In genomic region chr14:35215110-35215872, GRCh38 we compare ENCODE assay signal across 8 cellular contexts.
A peak's percentile ranks its signal among the peaks of the same experiment; 100 is the strongest.
DNase-seq lines count a peak whose midpoint lies in the region; ATAC-seq, FAIRE-seq and TF ChIP-seq lines count a peak whose summit lies in the region.

No MANE protein-coding gene starts in this region.

- H3K27me3 Mint-ChIP-seq in activated CD8-positive, alpha-beta memory T cell treated with anti-CD3 and anti-CD28 coated beads, Interleukin-2, amount 10 ng/mL, durations not matched to agents 7 days and 5 days, result no peaks in the 10 kb centered on the region

- ATAC-seq in activated CD8-positive, alpha-beta memory T cell treated with anti-CD3 and anti-CD28 coated beads, Interleukin-2, amount 10 ng/mL, durations not matched to agents 7 days and 5 days, result peak; percentile 55
- no peak for ATAC-seq in HG02981 (IDR thresholded peaks at IDR 0.05; ENCODE audit: unreplicated experiment)

- no peak overlapping the region for H3K4me3 Mint-ChIP-seq in activated CD8-positive, alpha-beta memory T cell treated with anti-CD3 and anti-CD28 coated beads, Interleukin-2, amount 10 ng/mL, durations not matched to agents 7 days and 5 days

- CTCF ChIA-PET in activated CD8-positive, alpha-beta memory T cell treated with anti-CD3 and anti-CD28 coated beads, Interleukin-2, amount 10 ng/mL, durations not matched to agents 7 days and 5 days (lab: Charles Lee), result interaction anchor here (0.6 to 3.1 kb wide), 18 partner anchors 10 to 223 kb away, joined by 3 to 22 read pairs (median 4); partner anchors contain the start of gene NFKBIA

- H3K4me3 ChIP-seq in retinal pigment epithelial cell (ENCODE audit: low read length), result no peak overlapping the region

- H3K27ac Mint-ChIP-seq in activated CD8-positive, alpha-beta memory T cell treated with anti-CD3 and anti-CD28 coated beads, Interleukin-2, amount 10 ng/mL, durations not matched to agents 7 days and 5 days, result no peak overlapping the region

- FAIRE-seq in RCC 7860 (lab: Jason Lieb, UNC), result no peak

- no peak for DNase-seq in activated CD8-positive, alpha-beta memory T cell treated with anti-CD3 and anti-CD28 coated beads, Interleukin-2, amount 10 ng/mL, durations not matched to agents 7 days and 5 days
- DNase-seq in activated CD8-positive, alpha-beta memory T cell treated with anti-CD3 and anti-CD28 coated beads, Interleukin-2, amount 50 U/mL, for 4 hours, result no peak
- DNase-seq in RCC 7860 (ENCODE audit: low spot score), result peak; percentile 11
- DNase-seq in fibroblast of the conjunctiva (ENCODE audit: low read depth), result peak; percentile 62
- DNase-seq in retinal pigment epithelial cell (ENCODE audit: low read depth), result no peak
- no peak for DNase-seq in midbrain (lab: John Stamatoyannopoulos, UW)
- DNase-seq in T1000 (lab: John Stamatoyannopoulos, UW), result no peak

- TF ChIP-seq CTCF in retinal pigment epithelial cell (conservative IDR thresholded peaks at IDR 0.05; ENCODE audit: low read depth, low read length), result peak; percentile 55

- H3K9me3 Mint-ChIP-seq in activated CD8-positive, alpha-beta memory T cell treated with anti-CD3 and anti-CD28 coated beads, Interleukin-2, amount 10 ng/mL, durations not matched to agents 7 days and 5 days (ENCODE audit: low read depth), result no peaks in the 10 kb centered on the region

- peaks cover 9% of the 10 kb centered on the region for H3K36me3 Mint-ChIP-seq in activated CD8-positive, alpha-beta memory T cell treated with anti-CD3 and anti-CD28 coated beads, Interleukin-2, amount 10 ng/mL, durations not matched to agents 7 days and 5 days

- peaks cover 21% of the 10 kb centered on the region for H3K4me1 Mint-ChIP-seq in activated CD8-positive, alpha-beta memory T cell treated with anti-CD3 and anti-CD28 coated beads, Interleukin-2, amount 10 ng/mL, durations not matched to agents 7 days and 5 days

Comparison
In these comparisons a context has a peak if more than half of its experiments do, and no peak if none do; other contexts are left out.
1. DNase-seq: peak in RCC 7860 (single experiment) and fibroblast of the conjunctiva (single experiment); none in activated CD8-positive, alpha-beta memory T cell treated with anti-CD3 and anti-CD28 coated beads, Interleukin-2, amount 10 ng/mL, durations not matched to agents 7 days and 5 days (single experiment), activated CD8-positive, alpha-beta memory T cell treated with anti-CD3 and anti-CD28 coated beads, Interleukin-2, amount 50 U/mL, for 4 hours (single experiment), retinal pigment epithelial cell (single experiment), midbrain (single experiment) and T1000 (single experiment).